18 cellular contexts compared by ENCODE assay signal in genomic region chr1:167829868-167830267, GRCh38.
"Had no signal": no experiment of that assay in that cellular context is flagged by ENCODE, and none has a peak within 500 bp of the region (broad histone marks: within the 10 kb centered on the region; RNA-seq: fewer than 3 reads in every experiment).

No MANE protein-coding gene starts in this region.

- H3K36me3 ChIP-seq: brain microvascular endothelial cell, gastroesophageal sphincter, left ventricle myocardium inferior, sigmoid colon, upper lobe of right lung had no signal

- H3K27me3 ChIP-seq: brain microvascular endothelial cell, dorsolateral prefrontal cortex, gastroesophageal sphincter, sigmoid colon, upper lobe of right lung had no signal

- FAIRE-seq: endometrium had no signal

- H3K4me3 ChIP-seq: dorsolateral prefrontal cortex, gastroesophageal sphincter, left ventricle myocardium inferior, sigmoid colon, upper lobe of right lung had no signal

- ATAC-seq: activated naive CD4-positive, alpha-beta T cell treated with anti-CD3 and anti-CD28 coated beads, Interleukin-2, amount 50 U/mL, for 72 hours; activated T-cell treated with anti-CD3 and anti-CD28 coated beads, Interleukin-2, amount 50 U/mL, for 4 hours; gastroesophageal sphincter; stimulated activated naive CD8-positive, alpha-beta T cell treated with anti-CD3 and anti-CD28 coated beads, Interleukin-15, Interleukin-2, amounts not matched to agents 100 U/mL and 50 U/mL, for 24 hours; upper lobe of right lung had no signal

- H3K4me1 ChIP-seq: gastroesophageal sphincter, left ventricle myocardium inferior, sigmoid colon, upper lobe of right lung had no signal

- H3K27ac ChIP-seq: brain microvascular endothelial cell, dorsolateral prefrontal cortex, gastroesophageal sphincter, left ventricle myocardium inferior, sigmoid colon, upper lobe of right lung had no signal

- DNase-seq: activated CD4-positive, alpha-beta T cell treated with anti-CD3 and anti-CD28 coated beads for 1 hour; activated CD4-positive, alpha-beta T cell treated with anti-CD3 and anti-CD28 coated beads, Interleukin-2, amount 50 U/mL, for 48 hours; activated effector memory CD4-positive, alpha-beta T cell treated with anti-CD3 and anti-CD28 coated beads, Interleukin-2, amount 50 U/mL, for 16 hours; activated T-cell treated with anti-CD3 and anti-CD28 coated beads, Interleukin-2, amount 50 U/mL, for 4 hours; amniotic stem cell; brain microvascular endothelial cell; dorsolateral prefrontal cortex; islet precursor cell; left ventricle myocardium inferior; mesenchymal stem cell; nephron progenitor cell; sigmoid colon; stimulated activated CD4-positive, alpha-beta T cell treated with anti-CD3 and anti-CD28 coated beads, Interleukin-2, amount 100 ng/mL, for 24 hours; stimulated activated naive CD8-positive, alpha-beta T cell treated with anti-CD3 and anti-CD28 coated beads, Interleukin-15, Interleukin-2, amounts not matched to agents 100 U/mL and 50 U/mL, for 24 hours; upper lobe of right lung had no signal
